17 cellular contexts compared by ENCODE assay signal in the genomic region with DNA sequence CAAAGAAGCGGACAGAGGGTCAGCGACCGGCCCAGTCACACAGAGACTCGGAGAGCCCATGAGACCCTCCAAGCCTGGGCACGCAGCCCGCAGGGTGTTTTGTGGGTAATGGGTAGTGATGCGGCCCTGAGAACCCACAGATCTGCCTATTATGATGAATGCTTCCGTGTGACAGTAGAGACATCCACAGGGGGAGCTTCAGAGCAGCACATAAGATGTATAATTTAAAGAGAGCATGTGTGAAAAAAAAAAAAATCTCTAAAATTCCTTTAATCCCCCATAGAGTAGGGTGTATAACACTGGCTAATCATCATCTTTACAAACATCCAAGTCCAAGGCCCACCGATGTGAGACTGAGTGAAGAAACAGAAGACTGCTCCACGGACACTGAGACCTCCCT. TPM values are rescaled to one million over a fixed set of nuclear protein-coding genes. Genes with fewer than 3 reads are reported as not detected.
DNase-seq lines count a peak whose midpoint lies in the region; ATAC-seq and TF ChIP-seq lines count a peak whose summit lies in the region.
"Had no signal": no experiment of that assay in that cellular context is flagged by ENCODE, and none has a peak within 500 bp of the region (broad histone marks: within the 10 kb centered on the region; RNA-seq: fewer than 3 reads in every experiment).

No MANE protein-coding gene starts in this region.

- H3K9me3 Mint-ChIP-seq in CD8-positive, alpha-beta memory T cell: no peaks in the 10 kb centered on the region
- H3K9me3 Mint-ChIP-seq in activated T-helper 17 cell treated with anti-CD3 and anti-CD28 coated beads, Interleukin-2, amount 50 U/mL, for 72 hours: no peaks in the 10 kb centered on the region
- H3K9me3 Mint-ChIP-seq: dendritic cell treated with granulocyte-macrophage colony-stimulating factor and Interleukin-4, amounts not matched to agents 40 ng/mL and 50 ng/mL, for 4 days had no signal

- DNase-seq in CD8-positive, alpha-beta memory T cell: no peak
- DNase-seq in fibroblast of the aortic adventitia (ENCODE audit: low read depth) (no peak), hypothalamus (lab: John Stamatoyannopoulos, UW) (no peak), D341Med (ENCODE audit: low spot score) (no peak)
- DNase-seq: activated CD8-positive, alpha-beta memory T cell treated with anti-CD3 and anti-CD28 coated beads, Interleukin-2, amount 50 U/mL, for 48 hours; mammary epithelial cell; NCI-H1417 treated with DMSO at 0.1 percent for 48 hours; NCI-H226; pancreas had no signal

- H3K27me3 ChIP-seq in CD8-positive, alpha-beta memory T cell (ENCODE audit: insufficient read depth, low read length, poor library complexity, severe bottlenecking): no peaks in the 10 kb centered on the region
- no peaks in the 10 kb centered on the region for H3K27me3 ChIP-seq in skeletal muscle tissue (ENCODE audit: control insufficient read depth in 3 of 3, insufficient read depth in 3 of 3, low read length in 3 of 3)
- H3K27me3 ChIP-seq: pancreas had no signal

- H3K9ac ChIP-seq in skeletal muscle tissue (ENCODE audit: low read depth in 1 of 3, low read length in 3 of 3): peak overlapping the region in 1 of 3 donors; percentile 82
- H3K9ac ChIP-seq: KMS-11 had no signal

- H3K36me3 Mint-ChIP-seq in CD8-positive, alpha-beta memory T cell: peaks cover 0 to 82% (median 2%) of the 10 kb centered on the region in 3 donors
- peaks cover 71% of the 10 kb centered on the region for H3K36me3 Mint-ChIP-seq in activated T-helper 17 cell treated with anti-CD3 and anti-CD28 coated beads, Interleukin-2, amount 50 U/mL, for 72 hours (ENCODE audit: low read depth)

- no peak overlapping the region for H3K27ac ChIP-seq in CD8-positive, alpha-beta memory T cell (ENCODE audit: low read depth, low read length)
- peak overlapping the region; percentile 86 for H3K27ac ChIP-seq in skeletal muscle tissue (ENCODE audit: low read depth, low read length)
- H3K27ac ChIP-seq: HL-60, KMS-11, pancreas, SK-N-MC, thoracic aorta had no signal

- CTCF ChIA-PET in CD8-positive, alpha-beta memory T cell (lab: Charles Lee): interaction anchor here (1.4 to 6.0 kb wide), 2 partner anchors 12 to 34 kb away, joined by 6 to 55 read pairs; partner anchors contain the start of gene BIN1

- peak overlapping the region; percentile 1 to 78 (median 66) for H3K27ac Mint-ChIP-seq in CD8-positive, alpha-beta memory T cell
- H3K27ac Mint-ChIP-seq in activated T-helper 17 cell treated with anti-CD3 and anti-CD28 coated beads, Interleukin-2, amount 50 U/mL, for 72 hours: peak overlapping the region; percentile 80
- H3K27ac Mint-ChIP-seq: dendritic cell treated with granulocyte-macrophage colony-stimulating factor and Interleukin-4, amounts not matched to agents 40 ng/mL and 50 ng/mL, for 4 days had no signal

- no peak for ATAC-seq in activated T-helper 17 cell treated with anti-CD3 and anti-CD28 coated beads, Interleukin-2, amount 50 U/mL, for 72 hours (replicated peaks)
- no peak for ATAC-seq in activated CD4-positive, CD25-positive, alpha-beta regulatory T cell treated with anti-CD3 and anti-CD28 coated beads, Interleukin-2, amount 50 U/mL, for 24 hours
- ATAC-seq: pancreas had no signal

- H3K4me3 ChIP-seq in CD8-positive, alpha-beta memory T cell (ENCODE audit: low read length): no peak overlapping the region
- H3K4me3 ChIP-seq in fibroblast of the aortic adventitia (ENCODE audit: low read depth, low read length): no peak overlapping the region
- no peak overlapping the region for H3K4me3 ChIP-seq in skeletal muscle tissue (ENCODE audit: low read length in 3 of 3)
- H3K4me3 ChIP-seq: pancreas, SK-N-MC, thoracic aorta had no signal

- H3K4me1 Mint-ChIP-seq in CD8-positive, alpha-beta memory T cell: peaks cover 36 to 84% (median 60%) of the 10 kb centered on the region in 3 donors
- H3K4me1 Mint-ChIP-seq in activated T-helper 17 cell treated with anti-CD3 and anti-CD28 coated beads, Interleukin-2, amount 50 U/mL, for 72 hours: peaks cover 30% of the 10 kb centered on the region

- H3K36me3 ChIP-seq in CD8-positive, alpha-beta memory T cell (ENCODE audit: insufficient read depth, low read length): peaks cover 11% of the 10 kb centered on the region
- peaks cover 30 to 33% (median 30%) of the 10 kb centered on the region in 3 donors for H3K36me3 ChIP-seq in skeletal muscle tissue (ENCODE audit: control insufficient read depth in 3 of 3, insufficient read depth in 3 of 3, low read length in 3 of 3)
- H3K36me3 ChIP-seq: pancreas, thoracic aorta had no signal

- H3K4me1 ChIP-seq in CD8-positive, alpha-beta memory T cell (ENCODE audit: insufficient read depth, low read length): peaks cover 19% of the 10 kb centered on the region
- H3K4me1 ChIP-seq in skeletal muscle tissue (ENCODE audit: control insufficient read depth in 3 of 3, insufficient read depth in 3 of 3, low read length in 3 of 3): peaks cover 92 to 99% (median 98%) of the 10 kb centered on the region in 3 donors
- H3K4me1 ChIP-seq: pancreas had no signal

- POLR2A ChIA-PET in CD8-positive, alpha-beta memory T cell (lab: Charles Lee): no interaction called here

- no peaks in the 10 kb centered on the region for H3K27me3 Mint-ChIP-seq in CD8-positive, alpha-beta memory T cell
- H3K27me3 Mint-ChIP-seq in activated T-helper 17 cell treated with anti-CD3 and anti-CD28 coated beads, Interleukin-2, amount 50 U/mL, for 72 hours: no peaks in the 10 kb centered on the region

- peak; percentile 11 for TF ChIP-seq CTCF in fibroblast of the aortic adventitia (IDR thresholded peaks at IDR 0.05; ENCODE audit: insufficient read depth, low read length)

- H3K9me3 ChIP-seq in CD8-positive, alpha-beta memory T cell (ENCODE audit: low read length): no peaks in the 10 kb centered on the region
- H3K9me3 ChIP-seq in skeletal muscle tissue (ENCODE audit: control insufficient read depth in 3 of 3, low read length in 3 of 3): no peaks in the 10 kb centered on the region
- H3K9me3 ChIP-seq: pancreas, thoracic aorta had no signal

- H3K4me3 Mint-ChIP-seq in CD8-positive, alpha-beta memory T cell: no peak overlapping the region
- no peak overlapping the region for H3K4me3 Mint-ChIP-seq in activated T-helper 17 cell treated with anti-CD3 and anti-CD28 coated beads, Interleukin-2, amount 50 U/mL, for 72 hours
- H3K4me3 Mint-ChIP-seq: dendritic cell treated with granulocyte-macrophage colony-stimulating factor and Interleukin-4, amounts not matched to agents 40 ng/mL and 50 ng/mL, for 4 days had no signal

RNA-seq across cellular contexts. Expression of gene BIN1, which starts 34.6 kb away (rescaled TPM):
- 10 to 100 TPM; 84.9 to 87.3 TPM for total RNA-seq in CD8-positive, alpha-beta memory T cell
- polyA plus RNA-seq in CD8-positive, alpha-beta memory T cell: 163 TPM
- total RNA-seq in activated T-helper 17 cell treated with anti-CD3 and anti-CD28 coated beads, Interleukin-2, amount 50 U/mL, for 72 hours: 100 to 1,000 TPM in 1 of 2 donors, 10 to 100 TPM in 1; 84.0 to 110 TPM
- 45.8 and 68.7 TPM in 2 replicates for total RNA-seq in fibroblast of the aortic adventitia (ENCODE audit: low replicate concordance)
- 597 TPM for total RNA-seq in skeletal muscle tissue
